In genomic region chr18:37407571-37407970, GRCh38 we compare ENCODE assay signal across 22 cellular contexts.
"Had no signal": no experiment of that assay in that cellular context is flagged by ENCODE, and none has a peak within 500 bp of the region (broad histone marks: within the 10 kb centered on the region; RNA-seq: fewer than 3 reads in every experiment).

No MANE protein-coding gene starts in this region.

- DNase-seq: cortex of kidney; effector CD8-positive, alpha-beta T cell; effector memory CD8-positive, alpha-beta T cell; endodermal cell; erythroblast; esophagus squamous epithelium; foreskin fibroblast; foreskin melanocyte; gastrocnemius medialis; glutamatergic neuron; head of caudate nucleus; heart right ventricle; hippocampal formation; left cardiac atrium; left lung; left ventricle myocardium superior; lower lobe of right lung; mesenchymal stem cell; mucosa of descending colon; naive B cell; naive thymus-derived CD8-positive, alpha-beta T cell had no signal

- ATAC-seq: effector memory CD8-positive, alpha-beta T cell; esophagus mucosa; gastrocnemius medialis; heart right ventricle; left cardiac atrium; left lung; left ventricle myocardium superior; lower lobe of right lung; mucosa of descending colon; naive thymus-derived CD8-positive, alpha-beta T cell had no signal
